Comparison of ENCODE assay signal across 19 cellular contexts in genomic region chr12:65311260-65311659, GRCh38. TPM values are rescaled to one million over a fixed set of nuclear protein-coding genes. Genes with fewer than 3 reads are reported as not detected.
A peak's percentile ranks its signal among the peaks of the same experiment; 100 is the strongest.
DNase-seq lines count a peak whose midpoint lies in the region; ATAC-seq, FAIRE-seq and TF ChIP-seq lines count a peak whose summit lies in the region.
"Had no signal": no experiment of that assay in that cellular context is flagged by ENCODE, and none has a peak within 500 bp of the region (broad histone marks: within the 10 kb centered on the region; RNA-seq: fewer than 3 reads in every experiment).

No MANE protein-coding gene starts in this region.

- POLR2A ChIA-PET in HCT116 (lab: Charles Lee) = interaction anchor here (1.1 kb wide), 1 partner anchor 314 kb away, joined by 3 read pairs; no protein-coding TSS in a partner anchor

- H4K20me1 ChIP-seq in HCT116 (ENCODE audit: insufficient read depth) = no peaks in the 10 kb centered on the region

- no peaks in the 10 kb centered on the region for H3K36me3 Mint-ChIP-seq in activated naive CD4-positive, alpha-beta T cell treated with anti-CD3 and anti-CD28 coated beads, Interleukin-2, amount 50 U/mL, for 24 hours
- no peaks in the 10 kb centered on the region for H3K36me3 Mint-ChIP-seq in activated T-cell treated with anti-CD3 and anti-CD28 coated beads, Interleukin-2, amount 50 U/mL, for 72 hours (ENCODE audit: insufficient read depth in 2 of 2)
- H3K36me3 Mint-ChIP-seq in type B pancreatic cell = no peaks in the 10 kb centered on the region
- H3K36me3 Mint-ChIP-seq: CD4-positive, alpha-beta memory T cell had no signal

- intact Hi-C loops in HCT116 (cut with micrococcal nuclease) = loop anchor here (5.0 to 10.0 kb wide), 3 partner anchors 186 to 364 kb away; no protein-coding TSS in a partner anchor

- H3K4me2 ChIP-seq in HCT116 (ENCODE audit: low read length) = no peak overlapping the region
- H3K4me2 ChIP-seq: GM23338 had no signal

- H3K9ac ChIP-seq in HCT116 (ENCODE audit: low read length) = peak overlapping the region; percentile 12; the same call in 1 of the 2 replicates

- ATAC-seq in HCT116 = no peak
- ATAC-seq in activated T-cell treated with anti-CD3 and anti-CD28 coated beads, Interleukin-2, amount 50 U/mL, for 72 hours (replicated peaks in 1 of 2) = no peak
- ATAC-seq: GM23338 had no signal

- peaks cover 55 to 91% of the 10 kb centered on the region in 2 experiments for H3K4me1 ChIP-seq in HCT116 (ENCODE audit: control insufficient read depth in 1 of 2, insufficient read depth in 2 of 2, low read length in 2 of 2)

- H2AFZ ChIP-seq in HCT116 (ENCODE audit: low read depth, low read length, poor library complexity, severe bottlenecking) = no peak overlapping the region
- H2AFZ ChIP-seq: GM23338 had no signal

- RAD21 ChIA-PET in HCT116 (lab: Charles Lee; ENCODE audit: low non-redundant PET in 1 of 2, low total read pairs in 2 of 2, uncharacterized antibody in 2 of 2, unreplicated experiment in 2 of 2) = no interaction called here

- TF ChIP-seq RAD21 in HCT116 (IDR thresholded peaks at IDR 0.05; ENCODE audit: low read depth) = no peak

- no peaks in the 10 kb centered on the region for H3K9me3 Mint-ChIP-seq in activated naive CD4-positive, alpha-beta T cell treated with anti-CD3 and anti-CD28 coated beads, Interleukin-2, amount 50 U/mL, for 24 hours
- H3K9me3 Mint-ChIP-seq in activated T-cell treated with anti-CD3 and anti-CD28 coated beads, Interleukin-2, amount 50 U/mL, for 72 hours = no peaks in the 10 kb centered on the region
- H3K9me3 Mint-ChIP-seq in type B pancreatic cell = no peaks in the 10 kb centered on the region
- H3K9me3 Mint-ChIP-seq: CD4-positive, alpha-beta memory T cell; GM23338; H9 had no signal

- no peak for TF ChIP-seq CTCF in HCT116 (IDR thresholded peaks at IDR 0.05 in 2 of 3, conservative IDR thresholded peaks at IDR 0.05 in 1 of 3; ENCODE audit: borderline replicate concordance in 1 of 3, insufficient read depth in 1 of 3, low read depth in 2 of 3, low read length in 2 of 3)
- no peak for TF ChIP-seq CTCF in type B pancreatic cell (conservative IDR thresholded peaks at IDR 0.05)

- CTCF ChIA-PET in HCT116 (lab: Charles Lee) = interaction anchor here (1.2 to 1.8 kb wide), 5 partner anchors 11 to 797 kb away, joined by 3 to 5 read pairs (median 4); no protein-coding TSS in a partner anchor

- peaks cover 5% of the 10 kb centered on the region for H3K27me3 Mint-ChIP-seq in activated naive CD4-positive, alpha-beta T cell treated with anti-CD3 and anti-CD28 coated beads, Interleukin-2, amount 50 U/mL, for 24 hours
- peaks cover 22% of the 10 kb centered on the region for H3K27me3 Mint-ChIP-seq in activated T-cell treated with anti-CD3 and anti-CD28 coated beads, Interleukin-2, amount 50 U/mL, for 72 hours (ENCODE audit: low read depth)
- H3K27me3 Mint-ChIP-seq in type B pancreatic cell = no peaks in the 10 kb centered on the region

- no peak for DNase-seq in activated naive CD4-positive, alpha-beta T cell treated with Interleukin-2 at 50 U/mL for 16 hours
- DNase-seq in HCT116 (ENCODE audit: low read depth, low spot score) (no peak), type B pancreatic cell (ENCODE audit: extremely low spot score, unreplicated experiment) (no peak), NCI-H226 (no peak)
- no peak for DNase-seq in activated T-cell treated with anti-CD3 and anti-CD28 coated beads, Interleukin-2, amount 50 U/mL, for 72 hours
- DNase-seq: C1 segment of cervical spinal cord; Calu3; CD4-positive, alpha-beta memory T cell; COR-L47; DMS53; DMS79 treated with DMSO at 0.1 percent for 48 hours; GF-D8; H9 had no signal

- peak overlapping the region; percentile 95; the same call in 1 of the 2 replicates for H3K27ac ChIP-seq in HCT116 (ENCODE audit: low read depth, low read length)
- H3K27ac ChIP-seq: 22Rv1 had no signal

- H3K4me3 Mint-ChIP-seq in activated naive CD4-positive, alpha-beta T cell treated with anti-CD3 and anti-CD28 coated beads, Interleukin-2, amount 50 U/mL, for 24 hours = no peak overlapping the region
- H3K4me3 Mint-ChIP-seq in activated T-cell treated with anti-CD3 and anti-CD28 coated beads, Interleukin-2, amount 50 U/mL, for 72 hours = no peak overlapping the region
- no peak overlapping the region for H3K4me3 Mint-ChIP-seq in type B pancreatic cell
- H3K4me3 Mint-ChIP-seq: CD4-positive, alpha-beta memory T cell; GM23338; H9 had no signal

- TF ChIP-seq POLR2A in HCT116 (IDR thresholded peaks at IDR 0.05; ENCODE audit: borderline replicate concordance, extremely low read depth, insufficient read depth, insufficient read length) = no peak

- no peaks in the 10 kb centered on the region for H3K27me3 ChIP-seq in HCT116 (ENCODE audit: insufficient read depth, low read length)

- H3K9me2 ChIP-seq in HCT116 (ENCODE audit: insufficient read depth) = no peaks in the 10 kb centered on the region

- H3K4me1 Mint-ChIP-seq in activated naive CD4-positive, alpha-beta T cell treated with anti-CD3 and anti-CD28 coated beads, Interleukin-2, amount 50 U/mL, for 24 hours = peaks cover 3% of the 10 kb centered on the region
- peaks cover 12% of the 10 kb centered on the region for H3K4me1 Mint-ChIP-seq in activated T-cell treated with anti-CD3 and anti-CD28 coated beads, Interleukin-2, amount 50 U/mL, for 72 hours (ENCODE audit: low read depth)
- peaks cover 37% of the 10 kb centered on the region for H3K4me1 Mint-ChIP-seq in type B pancreatic cell (ENCODE audit: unreplicated experiment)
- H3K4me1 Mint-ChIP-seq: CD4-positive, alpha-beta memory T cell had no signal

- peak overlapping the region; percentile 8 for H3K27ac Mint-ChIP-seq in activated naive CD4-positive, alpha-beta T cell treated with anti-CD3 and anti-CD28 coated beads, Interleukin-2, amount 50 U/mL, for 24 hours
- H3K27ac Mint-ChIP-seq in activated T-cell treated with anti-CD3 and anti-CD28 coated beads, Interleukin-2, amount 50 U/mL, for 72 hours = no peak overlapping the region
- H3K27ac Mint-ChIP-seq in type B pancreatic cell = no peak overlapping the region
- H3K27ac Mint-ChIP-seq: CD4-positive, alpha-beta memory T cell; GM23338; H9 had no signal

- FAIRE-seq in TTC549 (lab: Jason Lieb, UNC) = peak; percentile 7
- FAIRE-seq: GM12891, GM18507 had no signal

- peaks cover 21% of the 10 kb centered on the region for H3K79me2 ChIP-seq in HCT116 (ENCODE audit: insufficient read depth, low read length)

- H3K4me3 ChIP-seq in HCT116 (replicated peaks in 1 of 2; ENCODE audit: low read depth in 1 of 2, low read length in 2 of 2) = no peak overlapping the region
- H3K4me3 ChIP-seq: GM23338 had no signal

- no peaks in the 10 kb centered on the region; a peak in 1 of 4 replicates for H3K36me3 ChIP-seq in HCT116 (ENCODE audit: control insufficient read depth in 1 of 2, insufficient read depth in 2 of 2, low read length in 2 of 2)

- no peaks in the 10 kb centered on the region for H3K9me3 ChIP-seq in HCT116 (ENCODE audit: control insufficient read depth in 1 of 2, insufficient read depth in 1 of 2, low read depth in 1 of 2, low read length in 2 of 2)

- BruUV-seq in HCT116 (replicated peaks; lab: Mats Ljungman, UMichigan) = no TSS peak

TF ChIP-seq in HCT116, 20 proteins besides CTCF, POLR2A, EP300 and RAD21:
- TF ChIP-seq SRF (IDR thresholded peaks at IDR 0.05; ENCODE audit: low read depth) = peak; percentile 61; the same call in 1 of the 2 replicates
- TF ChIP-seq SP1 (IDR thresholded peaks at IDR 0.05; ENCODE audit: low read depth) = no peak
TF ChIP-seq in HCT116: peak in this region for 1.

RNA-seq across cellular contexts. Expression of gene MSRB3, which starts 32.8 kb away (rescaled TPM):
- total RNA-seq in HCT116 (2021; ENCODE audit: unreplicated experiment) = 8.2 TPM
- 2.2 and 4.1 TPM in 2 replicates for polyA plus RNA-seq in HCT116 (2012)
- under 1 TPM; 0.16 to 0.24 TPM for total RNA-seq in activated T-cell treated with anti-CD3 and anti-CD28 coated beads, Interleukin-2, amount 50 U/mL, for 72 hours
- total RNA-seq in type B pancreatic cell (ENCODE audit: low replicate concordance) = 2.2 and 12.8 TPM in 2 replicates
- total RNA-seq: CD4-positive, alpha-beta memory T cell had no signal
- polyA plus RNA-seq: CD4-positive, alpha-beta memory T cell had no signal
